11 cellular contexts compared by ENCODE assay signal in genomic region chr14:68495101-68495637, GRCh38.
DNase-seq lines count a peak whose midpoint lies in the region; ATAC-seq and TF ChIP-seq lines count a peak whose summit lies in the region.
"Had no signal": no experiment of that assay in that cellular context is flagged by ENCODE, and none has a peak within 500 bp of the region (broad histone marks: within the 10 kb centered on the region; RNA-seq: fewer than 3 reads in every experiment).

No MANE protein-coding gene starts in this region.

- peaks cover 57% of the 10 kb centered on the region for H3K4me1 Mint-ChIP-seq in CD4-positive, alpha-beta T cell (ENCODE audit: low read depth)

- no TSS peak for BruUV-seq in PC-3 (replicated peaks; lab: Mats Ljungman, UMichigan)
- BruUV-seq in A673 (replicated peaks; lab: Mats Ljungman, UMichigan), result no TSS peak

- intact Hi-C loops in CD4-positive, alpha-beta T cell (cut with DNase I, micrococcal nuclease), result no loop called here
- intact Hi-C loops in PC-3 (cut with micrococcal nuclease) (no loop called here), A673 (cut with micrococcal nuclease; ENCODE audit: unreplicated experiment) (no loop called here)

- H3K36me3 ChIP-seq in PC-3 (ENCODE audit: low read depth, low read length), result no peaks in the 10 kb centered on the region
- no peaks in the 10 kb centered on the region for H3K36me3 ChIP-seq in lung (ENCODE audit: control insufficient read depth in 2 of 2, insufficient read depth in 2 of 2, low read length in 2 of 2)
- no peaks in the 10 kb centered on the region for H3K36me3 ChIP-seq in A673 (ENCODE audit: insufficient read depth, low read length, poor library complexity, severe bottlenecking)
- H3K36me3 ChIP-seq: tibial nerve had no signal

- H3K9ac ChIP-seq in PC-3 (ENCODE audit: low read length), result no peak overlapping the region

- H3K27me3 Mint-ChIP-seq in CD4-positive, alpha-beta T cell, result no peaks in the 10 kb centered on the region
- H3K27me3 Mint-ChIP-seq: brain had no signal

- CTCF ChIA-PET in CD4-positive, alpha-beta T cell (lab: Charles Lee), result interaction anchor here (1.2 to 1.3 kb wide), 2 partner anchors 11 to 23 kb away, joined by 3 read pairs; no protein-coding TSS in a partner anchor
- CTCF ChIA-PET in PC-3 (lab: Charles Lee), result no interaction called here
- CTCF ChIA-PET in A673 (lab: Charles Lee), result no interaction called here

- POLR2A ChIA-PET in CD4-positive, alpha-beta T cell (lab: Charles Lee), result interaction anchor here (1.0 to 4.3 kb wide), 7 partner anchors 9 to 298 kb away, joined by 3 to 41 read pairs (median 4); partner anchors contain the start of gene ZFP36L1
- POLR2A ChIA-PET in PC-3 (lab: Charles Lee; ENCODE audit: unreplicated experiment), result no interaction called here
- POLR2A ChIA-PET in A673 (lab: Charles Lee; ENCODE audit: low non-redundant PET), result no interaction called here

- no peak overlapping the region for H3K27ac ChIP-seq in CD4-positive, alpha-beta T cell (ENCODE audit: low read depth, low read length)
- H3K27ac ChIP-seq in PC-3 (ENCODE audit: low read length) (no peak overlapping the region), lung (ENCODE audit: low read depth in 1 of 2, low read length in 1 of 2) (peak overlapping the region in 1 of 2 donors; percentile 50), A673 (ENCODE audit: low read depth, low read length, poor library complexity, severe bottlenecking) (no peak overlapping the region)
- H3K27ac ChIP-seq: tibial nerve had no signal

- no peaks in the 10 kb centered on the region for H3K9me3 ChIP-seq in CD4-positive, alpha-beta T cell (ENCODE audit: control insufficient read depth, low read length)
- H3K9me3 ChIP-seq in PC-3 (ENCODE audit: low read length), result no peaks in the 10 kb centered on the region
- no peaks in the 10 kb centered on the region for H3K9me3 ChIP-seq in lung (ENCODE audit: control insufficient read depth in 2 of 2, insufficient read depth in 1 of 2, low read length in 1 of 2)
- H3K9me3 ChIP-seq in A673 (ENCODE audit: low read depth, low read length, poor library complexity, severe bottlenecking), result no peaks in the 10 kb centered on the region
- H3K9me3 ChIP-seq: tibial nerve had no signal

- H3K9me2 ChIP-seq in PC-3 (replicated peaks; ENCODE audit: low read length), result no peaks in the 10 kb centered on the region

- H3F3A ChIP-seq in PC-3 (ENCODE audit: low read length, unreplicated experiment), result no peaks in the 10 kb centered on the region

- peak; percentile 88 for ATAC-seq in CD4-positive, alpha-beta T cell (ENCODE audit: poor library complexity)
- ATAC-seq in GM21723 (IDR thresholded peaks at IDR 0.05; ENCODE audit: unreplicated experiment), result peak; percentile 49
- peak; percentile 81 for ATAC-seq in PC-3
- ATAC-seq in lung (ENCODE audit: insufficient read depth, low FRiP score), result peak; percentile 27
- no peak for ATAC-seq in GM21447 (IDR thresholded peaks at IDR 0.05; ENCODE audit: unreplicated experiment)

- no peak overlapping the region for H3K4me2 ChIP-seq in PC-3 (ENCODE audit: low read length)

- H3K36me3 Mint-ChIP-seq in CD4-positive, alpha-beta T cell (ENCODE audit: low read depth), result no peaks in the 10 kb centered on the region
- H3K36me3 Mint-ChIP-seq: brain had no signal

- no peaks in the 10 kb centered on the region for H3K9me3 Mint-ChIP-seq in CD4-positive, alpha-beta T cell
- H3K9me3 Mint-ChIP-seq: brain had no signal

- peak overlapping the region; percentile 12 for H3K4me3 Mint-ChIP-seq in CD4-positive, alpha-beta T cell
- H3K4me3 Mint-ChIP-seq: brain had no signal

- H4K20me1 ChIP-seq in PC-3 (ENCODE audit: low read length), result no peaks in the 10 kb centered on the region

- no peaks in the 10 kb centered on the region for H3K27me3 ChIP-seq in CD4-positive, alpha-beta T cell (ENCODE audit: control insufficient read depth, insufficient read depth, low read length)
- no peaks in the 10 kb centered on the region for H3K27me3 ChIP-seq in PC-3 (ENCODE audit: low read length)
- no peaks in the 10 kb centered on the region for H3K27me3 ChIP-seq in lung (ENCODE audit: control insufficient read depth, insufficient read depth)
- H3K27me3 ChIP-seq in A673 (replicated peaks; ENCODE audit: insufficient read depth, low read depth, low read length, poor library complexity), result no peaks in the 10 kb centered on the region
- H3K27me3 ChIP-seq: tibial nerve had no signal

- H3K4me1 ChIP-seq in PC-3 (ENCODE audit: insufficient read depth, low read length) (0 out of 2 replicates have a peak, but pooled peaks cover 5% of the 10 kb centered on the region), lung (ENCODE audit: control insufficient read depth in 2 of 2, insufficient read depth in 2 of 2, low read length in 2 of 2) (peaks cover 0 to 12% of the 10 kb centered on the region in 2 donors), A673 (ENCODE audit: insufficient read depth, low read length, poor library complexity, severe bottlenecking) (peaks cover 4% of the 10 kb centered on the region)
- H3K4me1 ChIP-seq: tibial nerve had no signal

- TF ChIP-seq CTCF in CD4-positive, alpha-beta T cell (IDR thresholded peaks at IDR 0.05), result no peak
- TF ChIP-seq CTCF in PC-3 (conservative IDR thresholded peaks at IDR 0.05; ENCODE audit: low read depth, low read length), result no peak
- TF ChIP-seq CTCF in lung (IDR thresholded peaks at IDR 0.05; ENCODE audit: control extremely low read depth, extremely low read depth), result no peak
- TF ChIP-seq CTCF in A673 (conservative IDR thresholded peaks at IDR 0.05; ENCODE audit: low read depth, low read length), result no peak

- DNase-seq in CD4-positive, alpha-beta T cell, result peak in 6 of 10 experiments; percentile 15 to 42 (median 21)
- DNase-seq in PC-3, result peak; percentile 43
- no peak for DNase-seq in lung (ENCODE audit: low spot score)
- DNase-seq in Ammon's horn (ENCODE audit: low spot score), result no peak
- no peak for DNase-seq in cerebellar nuclear complex (lab: John Stamatoyannopoulos, UW)
- no peak for DNase-seq in A673 (ENCODE audit: low spot score)
- DNase-seq: MV-4-11 had no signal

- H3K4me3 ChIP-seq in PC-3 (ENCODE audit: low read length) (no peak overlapping the region), lung (no peak overlapping the region), A673 (ENCODE audit: low read depth, low read length, poor library complexity, severe bottlenecking) (no peak overlapping the region)
- H3K4me3 ChIP-seq: tibial nerve had no signal

- H2AFZ ChIP-seq in PC-3 (ENCODE audit: low read length), result no peak overlapping the region

- no peaks in the 10 kb centered on the region for H3K79me2 ChIP-seq in PC-3 (ENCODE audit: low read length)

- WGBS in lung, 2 donors, result 39 to 54% methylated on average over 11 of the region's 11 CpGs

- H3K27ac Mint-ChIP-seq in CD4-positive, alpha-beta T cell, result peak overlapping the region; percentile 74

Comparison
In these comparisons a context has a peak if more than half of its experiments do, and no peak if none do; other contexts are left out.
1. DNase-seq: peak in CD4-positive, alpha-beta T cell (6 of 10) and PC-3 (single experiment); none in lung (single experiment), Ammon's horn (single experiment), cerebellar nuclear complex (0 of 2) and A673 (single experiment).